17 cellular contexts compared by ENCODE assay signal in the genomic region with DNA sequence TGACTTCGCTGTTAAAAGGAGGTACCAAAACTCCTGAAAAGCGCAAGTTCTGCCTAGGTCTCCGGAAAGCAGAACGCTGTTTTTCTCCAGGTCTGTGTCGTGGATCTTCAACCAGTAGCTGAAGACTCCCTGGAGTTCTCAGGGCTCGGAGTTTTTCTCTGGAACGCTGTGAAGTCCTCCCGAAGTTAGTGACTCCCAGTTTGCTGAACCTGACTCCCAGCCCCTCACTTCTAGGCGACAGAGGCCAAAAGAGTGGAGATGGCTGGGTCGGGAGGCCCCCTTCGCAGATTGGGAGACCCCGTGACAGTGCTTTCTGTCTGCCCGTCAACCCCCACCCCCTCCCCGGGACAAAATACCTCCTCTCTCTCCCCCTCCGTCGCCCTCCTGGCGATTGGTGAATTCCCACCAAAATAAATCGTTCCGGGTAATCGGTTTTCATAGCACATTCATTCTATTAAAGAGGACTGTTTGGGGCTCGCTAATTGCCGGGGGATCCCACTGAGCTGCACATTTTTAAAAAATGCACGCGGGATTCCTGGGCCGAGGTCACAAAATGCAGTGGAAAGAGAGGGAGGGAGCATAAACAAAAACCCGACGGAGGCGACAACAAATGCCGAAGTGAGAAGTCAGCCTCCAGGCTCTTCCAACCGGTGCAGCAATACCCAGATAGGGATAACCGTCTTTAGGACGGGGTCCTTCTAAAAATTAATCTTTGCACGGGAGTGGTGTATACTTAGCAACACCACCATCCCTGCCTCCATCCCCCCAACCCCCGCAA. TPM values are rescaled to one million over a fixed set of nuclear protein-coding genes. Genes with fewer than 3 reads are reported as not detected.
DNase-seq lines count a peak whose midpoint lies in the region; ATAC-seq and TF ChIP-seq lines count a peak whose summit lies in the region.
"Had no signal": no experiment of that assay in that cellular context is flagged by ENCODE, and none has a peak within 500 bp of the region (broad histone marks: within the 10 kb centered on the region; RNA-seq: fewer than 3 reads in every experiment).

No MANE protein-coding gene starts in this region.

- in situ Hi-C loops in astrocyte of the spinal cord (cut with HindIII; ENCODE audit: low sequenced_read_pairs) (no loop called here), brain microvascular endothelial cell (cut with HindIII; ENCODE audit: low pct_ligation_motif_present, low sequenced_read_pairs) (no loop called here)

- ATAC-seq in naive thymus-derived CD4-positive, alpha-beta T cell = no peak
- ATAC-seq in HG03521 (IDR thresholded peaks at IDR 0.05; ENCODE audit: unreplicated experiment) = no peak
- ATAC-seq: gastroesophageal sphincter, HepG2, left colon had no signal

- no TSS peak for BruUV-seq in Caco-2 (replicated peaks; lab: Mats Ljungman, UMichigan)

- H3K4me3 Mint-ChIP-seq in Caco-2 (ENCODE audit: unreplicated experiment) = peak overlapping the region; percentile 69
- H3K4me3 Mint-ChIP-seq in naive thymus-derived CD4-positive, alpha-beta T cell = peak overlapping the region in 7 of 10 donors; percentile 23 to 71 (median 55)

- no peak overlapping the region for H3K4me3 ChIP-seq in Caco-2 (ENCODE audit: low read depth, low read length)
- no peak overlapping the region for H3K4me3 ChIP-seq in astrocyte of the spinal cord (ENCODE audit: low read depth, low read length)
- H3K4me3 ChIP-seq in naive thymus-derived CD4-positive, alpha-beta T cell (ENCODE audit: low read length) = no peak overlapping the region
- no peak overlapping the region for H3K4me3 ChIP-seq in brain microvascular endothelial cell (ENCODE audit: low read depth, low read length)

- H3K27me3 ChIP-seq in Caco-2 (replicated peaks; ENCODE audit: control insufficient read depth, insufficient read depth, low read length) (no peaks in the 10 kb centered on the region), brain microvascular endothelial cell (replicated peaks) (peaks cover 12% of the 10 kb centered on the region)
- peaks cover 12 to 14% of the 10 kb centered on the region in 2 donors for H3K27me3 ChIP-seq in naive thymus-derived CD4-positive, alpha-beta T cell (ENCODE audit: control insufficient read depth in 2 of 2, insufficient read depth in 2 of 2, low read length in 2 of 2)

- no peak overlapping the region for H3K27ac ChIP-seq in naive thymus-derived CD4-positive, alpha-beta T cell (ENCODE audit: low read depth, low read length)
- no peak overlapping the region for H3K27ac ChIP-seq in brain microvascular endothelial cell
- H3K27ac ChIP-seq: 22Rv1, gastroesophageal sphincter, parathyroid adenoma had no signal

- H3K4me1 ChIP-seq in Caco-2 = peaks cover 7% of the 10 kb centered on the region; the same call in 1 of the 2 replicates
- H3K4me1 ChIP-seq in naive thymus-derived CD4-positive, alpha-beta T cell (ENCODE audit: control insufficient read depth in 2 of 2, insufficient read depth in 2 of 2, low read length in 2 of 2) = peaks cover 4% of the 10 kb centered on the region in 2 donors
- H3K4me1 ChIP-seq: parathyroid adenoma had no signal

- H3K9me3 ChIP-seq in Caco-2 = no peaks in the 10 kb centered on the region
- H3K9me3 ChIP-seq in naive thymus-derived CD4-positive, alpha-beta T cell (ENCODE audit: control insufficient read depth in 2 of 3, low read length in 3 of 3) = no peaks in the 10 kb centered on the region

- DNase-seq in NCI-H1105 treated with DMSO at 0.1 percent for 48 hours (lab: John Stamatoyannopoulos, UW) (peak; percentile 14), NCI-H1105 (lab: John Stamatoyannopoulos, UW) (no peak), Caco-2 (no peak), astrocyte of the spinal cord (ENCODE audit: low read depth, low spot score) (peak; percentile 18), SKM-1 treated with dmso at 0.1 percent for 144 hours (lab: John Stamatoyannopoulos, UW; ENCODE audit: unreplicated experiment) (no peak), brain microvascular endothelial cell (no peak)
- no peak for DNase-seq in naive thymus-derived CD4-positive, alpha-beta T cell
- DNase-seq: caudate nucleus; NCI-H1694; stimulated activated CD4-positive, alpha-beta T cell treated with anti-CD3 and anti-CD28 coated beads, Interleukin-2, amount 100 ng/mL, for 48 hours had no signal

- intact Hi-C loops in Caco-2 (cut with micrococcal nuclease; ENCODE audit: unreplicated experiment) = no loop called here
- intact Hi-C loops in naive thymus-derived CD4-positive, alpha-beta T cell (cut with micrococcal nuclease) = loop anchor here in 1 of 2 donors (2.0 to 10.0 kb wide), 2 partner anchors 367 to 1039 kb away; partner anchors contain the start of gene CRMP1

- peaks cover 7% of the 10 kb centered on the region for H3K36me3 Mint-ChIP-seq in Caco-2 (ENCODE audit: insufficient read depth, unreplicated experiment)
- peaks cover 0 to 3% (median 2%) of the 10 kb centered on the region in 5 donors for H3K36me3 Mint-ChIP-seq in naive thymus-derived CD4-positive, alpha-beta T cell

- CTCF ChIA-PET in Caco-2 (lab: Charles Lee) = interaction anchor here (0.6 kb wide), 1 partner anchor 1375 kb away, joined by 3 read pairs; no protein-coding TSS in a partner anchor
- CTCF ChIA-PET in naive thymus-derived CD4-positive, alpha-beta T cell (lab: Charles Lee) = no interaction called here

- H3K9me3 Mint-ChIP-seq in Caco-2 (ENCODE audit: unreplicated experiment) = no peaks in the 10 kb centered on the region
- peaks cover 0 to 26% (median 2%) of the 10 kb centered on the region in 11 donors for H3K9me3 Mint-ChIP-seq in naive thymus-derived CD4-positive, alpha-beta T cell

- POLR2A ChIA-PET in Caco-2 (lab: Charles Lee) = no interaction called here
- POLR2A ChIA-PET in naive thymus-derived CD4-positive, alpha-beta T cell (lab: Charles Lee) = no interaction called here

- no peaks in the 10 kb centered on the region for H3K4me1 Mint-ChIP-seq in Caco-2 (ENCODE audit: low read depth, unreplicated experiment)
- peaks cover 21 to 57% (median 49%) of the 10 kb centered on the region in 7 donors for H3K4me1 Mint-ChIP-seq in naive thymus-derived CD4-positive, alpha-beta T cell

- H3K27me3 Mint-ChIP-seq in Caco-2 (ENCODE audit: insufficient read depth, unreplicated experiment) = no peaks in the 10 kb centered on the region
- peaks cover 57 to 81% (median 69%) of the 10 kb centered on the region in 5 donors for H3K27me3 Mint-ChIP-seq in naive thymus-derived CD4-positive, alpha-beta T cell

- TF ChIP-seq CTCF in Caco-2 (IDR thresholded peaks at IDR 0.05; ENCODE audit: insufficient read depth in 1 of 2, low read depth in 1 of 2, low read length in 1 of 2, severe bottlenecking in 1 of 2, unreplicated experiment in 1 of 2) = no peak
- no peak for TF ChIP-seq CTCF in astrocyte of the spinal cord (IDR thresholded peaks at IDR 0.05; ENCODE audit: low read depth, low read length)
- no peak for TF ChIP-seq CTCF in brain microvascular endothelial cell (IDR thresholded peaks at IDR 0.05; ENCODE audit: low read depth, low read length, missing control alignments)

- H3K27ac Mint-ChIP-seq in Caco-2 (ENCODE audit: unreplicated experiment) = no peak overlapping the region
- H3K27ac Mint-ChIP-seq in naive thymus-derived CD4-positive, alpha-beta T cell = peak overlapping the region in 1 of 9 donors; percentile 75

- no peaks in the 10 kb centered on the region for H3K36me3 ChIP-seq in Caco-2 (ENCODE audit: control insufficient read depth, insufficient read depth, low read length)
- no peaks in the 10 kb centered on the region for H3K36me3 ChIP-seq in naive thymus-derived CD4-positive, alpha-beta T cell (ENCODE audit: control insufficient read depth in 2 of 3, insufficient read depth in 3 of 3, low read length in 3 of 3)
- H3K36me3 ChIP-seq in brain microvascular endothelial cell (replicated peaks) = no peaks in the 10 kb centered on the region
- H3K36me3 ChIP-seq: gastroesophageal sphincter had no signal

RNA-seq across cellular contexts. Expression of gene MSX1, which starts 4.0 kb away (rescaled TPM):
- total RNA-seq in Caco-2 (2022) = 30.0 and 35.1 TPM in 2 replicates
- not detected for total RNA-seq in naive thymus-derived CD4-positive, alpha-beta T cell
- not detected for polyA plus RNA-seq in naive thymus-derived CD4-positive, alpha-beta T cell
- total RNA-seq: T-helper 1 cell treated with Interleukin-12 subunit alpha and Interleukin-12 subunit beta and Interleukin-4 antibody, amounts not matched to agents 30 ng/mL and 1 ng/mL, for 36 hours had no signal

Comparison
In these comparisons a context has a peak if more than half of its experiments do, and no peak if none do; other contexts are left out.
1. DNase-seq: peak in NCI-H1105 treated with DMSO at 0.1 percent for 48 hours (single experiment) and astrocyte of the spinal cord (single experiment); none in NCI-H1105 (single experiment), Caco-2 (0 of 2), naive thymus-derived CD4-positive, alpha-beta T cell (0 of 9), SKM-1 treated with dmso at 0.1 percent for 144 hours (single experiment) and brain microvascular endothelial cell (single experiment).
2. RNA of gene MSX1, which starts 4.0 kb away (total RNA-seq): 30.0 to 35.1 TPM in Caco-2; not detected in naive thymus-derived CD4-positive, alpha-beta T cell; every median in the first group is over 10 times any median in the second.